Comparison of ENCODE assay signal across 13 cellular contexts in genomic region chr3:57977755-57978715, GRCh38. TPM values are rescaled to one million over a fixed set of nuclear protein-coding genes. Genes with fewer than 3 reads are reported as not detected.
A peak's percentile ranks its signal among the peaks of the same experiment; 100 is the strongest.
DNase-seq lines count a peak whose midpoint lies in the region; ATAC-seq lines count a peak whose summit lies in the region.
"Had no signal": no experiment of that assay in that cellular context is flagged by ENCODE, and none has a peak within 500 bp of the region (broad histone marks: within the 10 kb centered on the region; RNA-seq: fewer than 3 reads in every experiment).

No MANE protein-coding gene starts in this region.

- peak overlapping the region; percentile 8 for H3K56ac ChIP-seq in mesendoderm (ENCODE audit: low read length)

- H2AK5ac ChIP-seq in mesendoderm (ENCODE audit: low read length), result no peak overlapping the region

- no peaks in the 10 kb centered on the region for H3K79me2 ChIP-seq in mesendoderm (ENCODE audit: control insufficient read depth, insufficient read depth, low read length)

- H3K4me1 ChIP-seq in mesendoderm (ENCODE audit: control insufficient read depth, low read depth, low read length), result no peaks in the 10 kb centered on the region

- no peak overlapping the region for H2BK5ac ChIP-seq in mesendoderm (ENCODE audit: low read length)

- H3K36me3 ChIP-seq in mesendoderm (ENCODE audit: control insufficient read depth, insufficient read depth, low read length), result no peaks in the 10 kb centered on the region
- H3K36me3 ChIP-seq: vagina had no signal

- H4K5ac ChIP-seq in mesendoderm (ENCODE audit: low read length), result no peak overlapping the region

- peak; percentile 35 for DNase-seq in COLO668 (lab: John Stamatoyannopoulos, UW; ENCODE audit: unreplicated experiment)
- DNase-seq in HT-29 (ENCODE audit: low spot score), result peak; percentile 71
- peak; percentile 91 for DNase-seq in SW480 (ENCODE audit: low spot score)
- no peak for DNase-seq in mesendoderm
- no peak for DNase-seq in activated CD4-positive, CD25-positive, alpha-beta regulatory T cell (lab: John Stamatoyannopoulos, UW)
- DNase-seq in stimulated activated CD4-positive, alpha-beta T cell treated with anti-CD3 and anti-CD28 coated beads, Interleukin-2, amount 100 ng/mL, for 48 hours, result no peak
- DNase-seq in UCSD-AML1 (lab: John Stamatoyannopoulos, UW; ENCODE audit: unreplicated experiment), result no peak
- DNase-seq: effector memory CD8-positive, alpha-beta T cell; NCI-H1436 treated with DMSO at 0.1 percent for 48 hours had no signal

- H4K8ac ChIP-seq in mesendoderm (ENCODE audit: low read depth, low read length), result no peak overlapping the region

- no peak overlapping the region for H3K4me3 ChIP-seq in mesendoderm (ENCODE audit: low read length)
- H3K4me3 ChIP-seq: vagina had no signal

- H3K18ac ChIP-seq in mesendoderm (ENCODE audit: low read length), result no peak overlapping the region

- H3K4me2 ChIP-seq in mesendoderm (ENCODE audit: low read length), result no peak overlapping the region

- H3K4ac ChIP-seq in mesendoderm (ENCODE audit: low read depth, low read length), result no peak overlapping the region

- ATAC-seq in GM21447 (IDR thresholded peaks at IDR 0.05; ENCODE audit: unreplicated experiment), result no peak
- ATAC-seq: effector memory CD8-positive, alpha-beta T cell; WTC11 had no signal

- no peaks in the 10 kb centered on the region for H3K79me1 ChIP-seq in mesendoderm (ENCODE audit: low read length)

- no peak overlapping the region for H2BK15ac ChIP-seq in mesendoderm (replicated peaks; ENCODE audit: low read depth)

- no peak overlapping the region for H3K9ac ChIP-seq in mesendoderm (ENCODE audit: low read length)

- H3K27ac ChIP-seq in mesendoderm (ENCODE audit: low read depth, low read length), result no peak overlapping the region
- H3K27ac ChIP-seq: C4-2B, vagina had no signal

- H2BK120ac ChIP-seq in mesendoderm (ENCODE audit: low read depth, low read length), result no peak overlapping the region

- H3K23ac ChIP-seq in mesendoderm (ENCODE audit: low read length), result no peak overlapping the region

- WGBS in mesendoderm (ENCODE audit: extremely low coverage, insufficient coverage, low lambda C conversion rate), result no CpG with 5 or more reads among the region's 12 CpGs

- no peaks in the 10 kb centered on the region for H3K27me3 ChIP-seq in mesendoderm (ENCODE audit: insufficient read depth, low read length, poor library complexity)
- H3K27me3 ChIP-seq: vagina had no signal

RNA-seq across cellular contexts. Expression of gene FLNB, which starts 30.2 kb away (rescaled TPM):
- total RNA-seq in HT-29 (2014; rRNA removed; shearing (Covaris generic)), result 225 and 241 TPM in 2 replicates
- polyA plus RNA-seq in mesendoderm (2013, experiment 1 of 2), result 26.8 TPM
- polyA plus RNA-seq in mesendoderm (2013, experiment 2 of 2), result 26.5 TPM

Comparison
In these comparisons a context has a peak if more than half of its experiments do, and no peak if none do; other contexts are left out.
1. DNase-seq: peak in COLO668 (single experiment), HT-29 (single experiment) and SW480 (single experiment); none in mesendoderm (single experiment), activated CD4-positive, CD25-positive, alpha-beta regulatory T cell (0 of 4), stimulated activated CD4-positive, alpha-beta T cell treated with anti-CD3 and anti-CD28 coated beads, Interleukin-2, amount 100 ng/mL, for 48 hours (0 of 2) and UCSD-AML1 (single experiment).